In genomic region chrX:136057567-136057966, GRCh38 we compare ENCODE assay signal across 1 cellular context.
TF ChIP-seq lines count a peak whose summit lies in the region.

No MANE protein-coding gene starts in this region.

TF ChIP-seq in HEK293, 187 proteins besides CTCF, POLR2A, EP300 and RAD21 (continued from another document and continues in another):
- no peak for TF ChIP-seq PRDM10 (tag by site-specific recombination; IDR thresholded peaks at IDR 0.05)
- TF ChIP-seq REST (tag by site-specific recombination; IDR thresholded peaks at IDR 0.05) = no peak
- 0 out of 2 replicates have a peak, but pooled peaks have one; percentile 26 for TF ChIP-seq ZBTB21 (tag by site-specific recombination; IDR thresholded peaks at IDR 0.05)
- no peak for TF ChIP-seq PRDM1 (tag by site-specific recombination; IDR thresholded peaks at IDR 0.05)
- TF ChIP-seq ZXDB (tag by site-specific recombination; IDR thresholded peaks at IDR 0.05) = peak; percentile 96
- TF ChIP-seq ZNF416 (tag by site-specific recombination; IDR thresholded peaks at IDR 0.05) = no peak
- peak; percentile 98 for TF ChIP-seq MZF1 (tag by site-specific recombination; IDR thresholded peaks at IDR 0.05; ENCODE audit: borderline replicate concordance)
- no peak for TF ChIP-seq ZNF155 (tag by site-specific recombination; IDR thresholded peaks at IDR 0.05)
- no peak for TF ChIP-seq HOXC10 (CRISPR knock-in tag; IDR thresholded peaks at IDR 0.05)
- peak; percentile 96 for TF ChIP-seq PRDM4 (tag by site-specific recombination; IDR thresholded peaks at IDR 0.05)
- no peak for TF ChIP-seq ZNF341 (tag by site-specific recombination; IDR thresholded peaks at IDR 0.05; ENCODE audit: low read depth)
- TF ChIP-seq GLIS1 (tag by site-specific recombination; IDR thresholded peaks at IDR 0.05) = peak; percentile 79
- no peak for TF ChIP-seq ZNF169 (tag by site-specific recombination; IDR thresholded peaks at IDR 0.05)
- TF ChIP-seq ZNF292 (tag by site-specific recombination; IDR thresholded peaks at IDR 0.05; ENCODE audit: borderline replicate concordance, low read depth) = no peak
- TF ChIP-seq SCRT1 (tag by site-specific recombination; IDR thresholded peaks at IDR 0.05; ENCODE audit: borderline replicate concordance) = no peak
- no peak for TF ChIP-seq SCRT2 (tag by site-specific recombination; IDR thresholded peaks at IDR 0.05)
- TF ChIP-seq ZBTB17 (tag by site-specific recombination; IDR thresholded peaks at IDR 0.05) = no peak
- TF ChIP-seq ZNF621 (tag by site-specific recombination; IDR thresholded peaks at IDR 0.05) = no peak
- TF ChIP-seq BCL11A (tag by site-specific recombination; IDR thresholded peaks at IDR 0.05; ENCODE audit: low read depth) = peak; percentile 91
- TF ChIP-seq KLF8 (tag by site-specific recombination; IDR thresholded peaks at IDR 0.05) = peak; percentile 90
- no peak for TF ChIP-seq ZNF157 (tag by site-specific recombination; IDR thresholded peaks at IDR 0.05)
- 0 out of 2 replicates have a peak, but pooled peaks have one; percentile 18 for TF ChIP-seq ZNF558 (tag by site-specific recombination; IDR thresholded peaks at IDR 0.05)
- TF ChIP-seq FEZF1 (tag by site-specific recombination; IDR thresholded peaks at IDR 0.05) = peak; percentile 99
- TF ChIP-seq ZSCAN23 (tag by site-specific recombination; IDR thresholded peaks at IDR 0.05) = peak; percentile 79; the same call in 1 of the 2 replicates
- TF ChIP-seq SP3 (tag by site-specific recombination; IDR thresholded peaks at IDR 0.05) = no peak; the same call in 1 of the 2 replicates
- TF ChIP-seq ZNF366 (tag by site-specific recombination; conservative IDR thresholded peaks at IDR 0.05) = peak; percentile 92
- TF ChIP-seq ZNF529 (tag by site-specific recombination; IDR thresholded peaks at IDR 0.05; ENCODE audit: insufficient replicate concordance) = no peak
- peak; percentile 92 for TF ChIP-seq ZNF629 (tag by site-specific recombination; IDR thresholded peaks at IDR 0.05)
- TF ChIP-seq PBX3 (CRISPR knock-in tag; IDR thresholded peaks at IDR 0.05) = no peak
- TF ChIP-seq RBAK (tag by site-specific recombination; IDR thresholded peaks at IDR 0.05) = no peak
- no peak for TF ChIP-seq ZNF837 (tag by site-specific recombination; IDR thresholded peaks at IDR 0.05)
- no peak for TF ChIP-seq ZNF311 (tag by site-specific recombination; IDR thresholded peaks at IDR 0.05; ENCODE audit: borderline replicate concordance)
- TF ChIP-seq ZNF501 (tag by site-specific recombination; IDR thresholded peaks at IDR 0.05) = no peak
- TF ChIP-seq AEBP2 (tag by site-specific recombination; IDR thresholded peaks at IDR 0.05; ENCODE audit: borderline replicate concordance) = 0 out of 2 replicates have a peak, but pooled peaks have one; percentile 37
- TF ChIP-seq ZNF704 (tag by site-specific recombination; IDR thresholded peaks at IDR 0.05) = no peak
- peak; percentile 11; the same call in 1 of the 2 replicates for TF ChIP-seq ZNF362 (tag by site-specific recombination; IDR thresholded peaks at IDR 0.05)
- no peak for TF ChIP-seq ZNF660 (tag by site-specific recombination; IDR thresholded peaks at IDR 0.05)
- TF ChIP-seq ZNF692 (tag by site-specific recombination; IDR thresholded peaks at IDR 0.05) = peak; percentile 27; the same call in 1 of the 2 replicates
- no peak for TF ChIP-seq ZNF544 (tag by site-specific recombination; IDR thresholded peaks at IDR 0.05)
- TF ChIP-seq ZNF596 (tag by site-specific recombination; IDR thresholded peaks at IDR 0.05) = peak; percentile 82
- no peak for TF ChIP-seq ZNF747 (tag by site-specific recombination; IDR thresholded peaks at IDR 0.05)
- TF ChIP-seq ZSCAN18 (tag by site-specific recombination; IDR thresholded peaks at IDR 0.05) = no peak
- no peak for TF ChIP-seq ZFP3 (tag by site-specific recombination; IDR thresholded peaks at IDR 0.05; ENCODE audit: low read depth)
- TF ChIP-seq ZNF580 (tag by site-specific recombination; IDR thresholded peaks at IDR 0.05) = peak; percentile 93
- TF ChIP-seq ZIC2 (tag by site-specific recombination; IDR thresholded peaks at IDR 0.05) = no peak
- TF ChIP-seq ZNF792 (tag by site-specific recombination; IDR thresholded peaks at IDR 0.05) = no peak
- no peak for TF ChIP-seq ZNF266 (tag by site-specific recombination; IDR thresholded peaks at IDR 0.05; ENCODE audit: low read depth)
